Comparison of ENCODE assay signal across 8 cellular contexts in the genomic region with DNA sequence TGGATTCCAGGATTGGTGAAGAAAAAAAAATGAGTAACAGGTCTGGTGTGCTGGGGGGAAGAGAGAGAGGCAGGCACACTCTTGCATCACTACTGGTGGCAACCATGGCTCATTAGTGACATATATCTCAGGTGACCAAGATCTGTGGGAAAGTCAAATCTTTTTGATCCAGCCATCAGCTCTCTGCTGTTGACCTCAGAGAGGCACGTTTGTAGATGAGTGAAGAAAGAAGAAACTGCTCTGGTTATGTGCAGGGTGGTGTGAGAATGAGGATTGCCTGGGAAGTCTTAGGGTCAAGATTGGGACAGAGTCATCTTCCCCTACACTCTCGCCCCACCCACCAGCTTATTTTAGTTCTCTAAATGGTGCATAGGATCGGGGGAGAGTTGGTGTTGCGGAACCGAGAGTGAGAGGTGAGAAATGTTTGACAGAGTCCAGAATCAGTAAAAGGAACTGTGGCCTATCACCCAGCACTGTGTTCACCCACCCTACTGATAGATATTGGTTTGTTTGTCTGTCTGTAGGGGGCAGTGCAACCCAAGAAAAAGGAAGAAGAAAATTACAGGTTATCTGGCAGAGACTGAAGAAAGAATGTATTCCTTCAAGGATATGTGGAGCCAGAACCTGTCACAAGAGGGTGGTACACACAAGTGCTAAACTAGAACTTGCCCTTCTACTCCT. TPM values are rescaled to one million over a fixed set of nuclear protein-coding genes. Genes with fewer than 3 reads are reported as not detected.
A peak's percentile ranks its signal among the peaks of the same experiment; 100 is the strongest.
DNase-seq lines count a peak whose midpoint lies in the region; ATAC-seq and TF ChIP-seq lines count a peak whose summit lies in the region.

No MANE protein-coding gene starts in this region.

- DNase-seq in DMS53 treated with DMSO at 0.1 percent for 48 hours (lab: John Stamatoyannopoulos, UW; ENCODE audit: unreplicated experiment) = peak; percentile 58
- peak; percentile 26 for DNase-seq in NCI-H2107 (lab: John Stamatoyannopoulos, UW)
- DNase-seq in fibroblast of the conjunctiva (ENCODE audit: low read depth) = peak; percentile 66
- peak; percentile 41 for DNase-seq in non-pigmented ciliary epithelial cell (ENCODE audit: low read depth)
- no peak for DNase-seq in mesenteric fat pad (ENCODE audit: low spot score)

- H3K27ac ChIP-seq in VCaP = no peak overlapping the region

- peak; percentile 61 for TF ChIP-seq CTCF in VCaP (conservative IDR thresholded peaks at IDR 0.05)

- ATAC-seq in GM18909 (IDR thresholded peaks at IDR 0.05; ENCODE audit: poor library complexity, unreplicated experiment) = peak; percentile 99
- ATAC-seq in HG03045 (IDR thresholded peaks at IDR 0.05; ENCODE audit: unreplicated experiment) = peak; percentile 97

RNA-seq across cellular contexts. Expression of gene ARMCX6, which starts 21.9 kb away (rescaled TPM):
- total RNA-seq in mesenteric fat pad = 36.8 TPM

RNA-seq across cellular contexts. Expression of gene ARMCX3, which starts 27.1 kb away (rescaled TPM):
- total RNA-seq in mesenteric fat pad = 65.0 TPM

RNA-seq across cellular contexts. Expression of gene ARMCX1, which starts 45.5 kb away (rescaled TPM):
- total RNA-seq in mesenteric fat pad = 32.3 TPM
